In the genomic region with DNA sequence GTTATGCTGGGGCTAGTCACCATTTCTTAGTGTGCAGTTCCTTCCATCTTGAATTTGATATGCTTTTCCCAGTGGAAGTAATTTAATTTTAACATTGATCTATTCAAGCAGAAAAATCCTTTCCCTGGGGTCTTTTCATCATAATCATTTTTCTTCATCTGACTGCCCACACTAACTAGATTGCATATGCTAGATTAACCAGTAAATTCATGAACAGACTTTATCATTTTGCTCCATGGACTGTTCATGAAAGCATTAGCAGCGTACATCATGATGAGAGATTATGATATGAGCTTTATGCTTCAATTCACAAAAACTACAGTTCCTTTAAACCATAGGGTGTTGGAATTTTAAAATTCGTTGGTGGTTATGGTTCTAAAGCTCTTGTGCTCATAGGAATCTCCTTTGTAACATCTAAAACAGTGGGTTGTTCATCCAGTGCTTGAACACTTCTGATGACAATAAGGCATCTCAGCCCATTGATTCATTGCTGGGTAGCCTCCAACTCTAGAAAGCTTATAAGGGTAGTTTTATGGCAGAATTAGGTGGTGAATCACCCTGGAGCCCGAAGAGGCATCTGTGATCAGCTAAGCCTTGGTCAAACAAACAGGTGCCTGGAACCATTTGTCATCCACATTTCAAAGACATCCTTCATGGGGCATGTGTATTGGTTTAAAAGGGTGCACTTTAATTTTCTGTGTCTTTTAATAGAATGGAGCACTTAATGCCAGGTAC, we compare ENCODE assay signal across 16 cellular contexts.
A peak's percentile ranks its signal among the peaks of the same experiment; 100 is the strongest.
DNase-seq lines count a peak whose midpoint lies in the region; ATAC-seq, FAIRE-seq and TF ChIP-seq lines count a peak whose summit lies in the region.
"Had no signal": no experiment of that assay in that cellular context is flagged by ENCODE, and none has a peak within 500 bp of the region (broad histone marks: within the 10 kb centered on the region; RNA-seq: fewer than 3 reads in every experiment).

No MANE protein-coding gene starts in this region.

- no peak for FAIRE-seq in D721Med (lab: Jason Lieb, UNC)

- DNase-seq in AG10803 (ENCODE audit: low read depth) (peak; percentile 69), HT1080 (ENCODE audit: low read depth) (peak; percentile 85), RPMI7951 (ENCODE audit: low read depth) (peak; percentile 65), fibroblast of peridontal ligament (ENCODE audit: extremely low read depth) (peak; percentile 64), SIG-M5 (lab: John Stamatoyannopoulos, UW) (no peak), D721Med (ENCODE audit: insufficient read length, low spot score) (no peak)
- DNase-seq: activated CD8-positive, alpha-beta memory T cell treated with anti-CD3 and anti-CD28 coated beads for 24 hours; activated naive CD4-positive, alpha-beta T cell treated with anti-CD3 and anti-CD28 coated beads, Interleukin-2, amount 50 U/mL, for 16 hours; MV-4-11; naive B cell; stimulated activated naive CD8-positive, alpha-beta T cell treated with anti-CD3 and anti-CD28 coated beads, Interleukin-15, amount 100 ng/mL, for 72 hours; T-helper 9 cell had no signal

- no peak overlapping the region for H3K4me3 ChIP-seq in AG10803 (ENCODE audit: low read length)
- H3K4me3 ChIP-seq: BLaER1, right atrium auricular region had no signal

- ATAC-seq in HG03342 (IDR thresholded peaks at IDR 0.05; ENCODE audit: unreplicated experiment): no peak
- ATAC-seq in HG02610 (IDR thresholded peaks at IDR 0.05; ENCODE audit: unreplicated experiment): no peak
- ATAC-seq: stimulated activated naive CD8-positive, alpha-beta T cell treated with anti-CD3 and anti-CD28 coated beads, Interleukin-15, amount 100 ng/mL, for 72 hours had no signal

- no peak for TF ChIP-seq CTCF in AG10803 (conservative IDR thresholded peaks at IDR 0.05; ENCODE audit: low read length)
- TF ChIP-seq CTCF in D721Med (IDR thresholded peaks at IDR 0.05; ENCODE audit: insufficient read depth, missing control alignments): no peak

Comparison
In these comparisons a context has a peak if more than half of its experiments do, and no peak if none do; other contexts are left out.
1. DNase-seq: peak in AG10803 (single experiment), HT1080 (single experiment), RPMI7951 (single experiment) and fibroblast of peridontal ligament (single experiment); none in SIG-M5 (single experiment) and D721Med (single experiment).